In genomic region chr1:51541313-51542050, GRCh38 we compare ENCODE assay signal across 16 cellular contexts. TPM values are rescaled to one million over a fixed set of nuclear protein-coding genes. Genes with fewer than 3 reads are reported as not detected.
DNase-seq lines count a peak whose midpoint lies in the region; ATAC-seq, FAIRE-seq and TF ChIP-seq lines count a peak whose summit lies in the region.
"Had no signal": no experiment of that assay in that cellular context is flagged by ENCODE, and none has a peak within 500 bp of the region (broad histone marks: within the 10 kb centered on the region; RNA-seq: fewer than 3 reads in every experiment).

No MANE protein-coding gene starts in this region.

- H3K36me3 ChIP-seq in endothelial cell of umbilical vein (ENCODE audit: control insufficient read depth in 2 of 2, extremely low read depth in 1 of 2, insufficient read depth in 2 of 2, low read length in 2 of 2) (no peaks in the 10 kb centered on the region), small intestine (ENCODE audit: control insufficient read depth in 2 of 2, insufficient read depth in 2 of 2, low read length in 2 of 2) (peaks cover 0 to 2% of the 10 kb centered on the region in 2 donors)
- H3K36me3 ChIP-seq: upper lobe of right lung had no signal

- H3K27me3 ChIP-seq in endothelial cell of umbilical vein (ENCODE audit: control insufficient read depth in 2 of 2, insufficient read depth in 2 of 2, low read length in 2 of 2) (no peaks in the 10 kb centered on the region), small intestine (ENCODE audit: control insufficient read depth in 2 of 2, insufficient read depth in 2 of 2, low read length in 2 of 2) (no peaks in the 10 kb centered on the region)
- H3K27me3 ChIP-seq: upper lobe of right lung had no signal

- dilution Hi-C loops in endothelial cell of umbilical vein (cut with MboI; ENCODE audit: extremely low pct_ligation_motif_present, low sequenced_read_pairs): no loop called here

- H4K20me1 ChIP-seq in endothelial cell of umbilical vein (replicated peaks; ENCODE audit: control insufficient read depth, extremely low read depth, insufficient read depth, low read length): no peaks in the 10 kb centered on the region

- DNase-seq in activated T-cell treated with anti-CD3 and anti-CD28 coated beads, Interleukin-2, amount 50 U/mL, for 4 hours: no peak
- DNase-seq in activated T-cell treated with anti-CD3 and anti-CD28 coated beads for 4 hours: no peak
- peak; percentile 84 for DNase-seq in RKO (ENCODE audit: low spot score)
- peak; percentile 44 for DNase-seq in endothelial cell of umbilical vein (ENCODE audit: low read depth, low spot score)
- DNase-seq in small intestine: peak; percentile 48
- DNase-seq in GM10266 (ENCODE audit: extremely low spot score): no peak
- DNase-seq in CD1c-positive myeloid dendritic cell (ENCODE audit: extremely low spot score): no peak
- DNase-seq: KG1; NCI-H1930; NCI-H526 treated with DMSO at 0.1 percent for 48 hours; posterior cingulate gyrus; SHP77 treated with DMSO at 0.1 percent for 48 hours; stimulated activated CD8-positive, alpha-beta memory T cell treated with anti-CD3 and anti-CD28 coated beads, Interleukin-4, amount 100 ng/mL, for 48 hours; upper lobe of right lung had no signal

- CTCF ChIA-PET in endothelial cell of umbilical vein (lab: Charles Lee): interaction anchor here (1.3 kb wide), 1 partner anchor 28 kb away, joined by 4 read pairs; no protein-coding TSS in a partner anchor

- intact Hi-C loops in endothelial cell of umbilical vein (cut with micrococcal nuclease): no loop called here

- H3K4me1 Mint-ChIP-seq in activated T-cell treated with anti-CD3 and anti-CD28 coated beads, Interleukin-2, amount 50 U/mL, for 4 hours (ENCODE audit: low read depth): peaks cover 17% of the 10 kb centered on the region

- no peaks in the 10 kb centered on the region for H3K9me3 Mint-ChIP-seq in activated T-cell treated with anti-CD3 and anti-CD28 coated beads, Interleukin-2, amount 50 U/mL, for 4 hours

- no TSS peak for BruUV-seq in endothelial cell of umbilical vein (replicated peaks; lab: Mats Ljungman, UMichigan)

- H3K27ac ChIP-seq in endothelial cell of umbilical vein (ENCODE audit: insufficient read depth, low read depth, low read length) (no peak overlapping the region), small intestine (ENCODE audit: low read depth in 1 of 2, low read length in 1 of 2) (no peak overlapping the region)
- H3K27ac ChIP-seq: upper lobe of right lung had no signal

- peak; percentile 38 for FAIRE-seq in endothelial cell of umbilical vein (lab: Jason Lieb, UNC)
- FAIRE-seq in small intestine (lab: Jason Lieb, UNC): no peak
- FAIRE-seq: islet of Langerhans had no signal

- no peaks in the 10 kb centered on the region for H3K27me3 Mint-ChIP-seq in activated T-cell treated with anti-CD3 and anti-CD28 coated beads, Interleukin-2, amount 50 U/mL, for 4 hours (ENCODE audit: low read depth)

- H3K4me3 ChIP-seq in endothelial cell of umbilical vein (replicated peaks in 1 of 3; ENCODE audit: insufficient read depth in 1 of 3, low read depth in 1 of 3, low read length in 3 of 3): no peak overlapping the region
- H3K4me3 ChIP-seq in small intestine (ENCODE audit: low read depth in 1 of 2, low read length in 2 of 2): no peak overlapping the region
- H3K4me3 ChIP-seq: upper lobe of right lung had no signal

- peak overlapping the region; percentile 3 for H3K4me2 ChIP-seq in endothelial cell of umbilical vein (ENCODE audit: insufficient read depth, low read length)

- no peaks in the 10 kb centered on the region for H3K9me1 ChIP-seq in endothelial cell of umbilical vein (replicated peaks; ENCODE audit: control insufficient read depth, extremely low read depth, insufficient read depth, low read length)

- H3K9ac ChIP-seq in endothelial cell of umbilical vein (replicated peaks; ENCODE audit: extremely low read depth, insufficient read depth, low read length): no peak overlapping the region

- H3K36me3 Mint-ChIP-seq in activated T-cell treated with anti-CD3 and anti-CD28 coated beads, Interleukin-2, amount 50 U/mL, for 4 hours (ENCODE audit: insufficient read depth): no peaks in the 10 kb centered on the region

- H3K4me3 Mint-ChIP-seq in activated T-cell treated with anti-CD3 and anti-CD28 coated beads, Interleukin-2, amount 50 U/mL, for 4 hours: no peak overlapping the region

- H3K79me2 ChIP-seq in endothelial cell of umbilical vein (ENCODE audit: control insufficient read depth, insufficient read depth, low read length): no peaks in the 10 kb centered on the region

- POLR2A ChIA-PET in endothelial cell of umbilical vein (lab: Charles Lee): no interaction called here

- H2AFZ ChIP-seq in endothelial cell of umbilical vein (ENCODE audit: low read depth, low read length): peak overlapping the region; percentile 4

- WGBS in small intestine, 3 donors: 39 to 64% (median 58%) methylated on average over 2 of the region's 2 CpGs

- TF ChIP-seq POLR2A in endothelial cell of umbilical vein (IDR thresholded peaks at IDR 0.05; ENCODE audit: low read depth, low read length): no peak

- peak; percentile 82 to 87 for ATAC-seq in activated T-cell treated with anti-CD3 and anti-CD28 coated beads, Interleukin-2, amount 50 U/mL, for 4 hours
- no peak for ATAC-seq in HG02852 (IDR thresholded peaks at IDR 0.05; ENCODE audit: unreplicated experiment)
- ATAC-seq: upper lobe of right lung had no signal

- H3K4me1 ChIP-seq in endothelial cell of umbilical vein (ENCODE audit: control insufficient read depth, extremely low read depth, insufficient read depth, low read length) (peaks cover 8% of the 10 kb centered on the region), small intestine (ENCODE audit: control insufficient read depth in 2 of 2, insufficient read depth in 1 of 2, low read depth in 1 of 2, low read length in 1 of 2) (peaks cover 2 to 4% of the 10 kb centered on the region in 2 donors)
- H3K4me1 ChIP-seq: upper lobe of right lung had no signal

- H3K9me3 ChIP-seq in endothelial cell of umbilical vein (replicated peaks; ENCODE audit: control insufficient read depth, insufficient read depth, low read length): no peaks in the 10 kb centered on the region
- no peaks in the 10 kb centered on the region for H3K9me3 ChIP-seq in small intestine (ENCODE audit: control insufficient read depth, low read depth)
- H3K9me3 ChIP-seq: upper lobe of right lung had no signal

- TF ChIP-seq CTCF in endothelial cell of umbilical vein (IDR thresholded peaks at IDR 0.05; ENCODE audit: extremely low read depth in 1 of 2, insufficient read depth in 1 of 2, low read depth in 1 of 2, low read length in 2 of 2) (no peak), GM10266 (IDR thresholded peaks at IDR 0.05; ENCODE audit: control insufficient read depth, insufficient read depth, low read depth, missing control alignments) (no peak)

TF ChIP-seq in endothelial cell of umbilical vein, 7 proteins besides CTCF, POLR2A, EP300 and RAD21:
- TF ChIP-seq EZH2 (IDR thresholded peaks at IDR 0.05; ENCODE audit: borderline replicate concordance, low read depth, low read length, severe bottlenecking) (no peak), FOS (IDR thresholded peaks at IDR 0.05; ENCODE audit: borderline replicate concordance, insufficient read depth, low read length) (peak; percentile 20)

RNA-seq across cellular contexts. Expression of gene EPS15, which starts 22.4 kb away (rescaled TPM):
- 10 to 100 TPM; 39.7 to 51.8 (median 51.4) TPM for total RNA-seq in activated T-cell treated with anti-CD3 and anti-CD28 coated beads, Interleukin-2, amount 50 U/mL, for 4 hours
- total RNA-seq in endothelial cell of umbilical vein: 44.8 and 52.4 TPM in 2 replicates
- polyA plus RNA-seq in endothelial cell of umbilical vein (10.7 and 15.4 TPM in 2 replicates), small intestine (10 to 100 TPM; 14.1 to 15.3 (median 15.1) TPM)
- 17.2 and 18.5 TPM in 2 replicates for polyA plus RNA-seq in endothelial cell of umbilical vein (2011; cell fraction: cytosol; rRNA removed)
- polyA plus RNA-seq in endothelial cell of umbilical vein (2011; cell fraction: nucleus; rRNA removed): 29.9 and 42.8 TPM in 2 replicates
- polyA plus RNA-seq in endothelial cell of umbilical vein (2012): 26.0 and 30.8 TPM in 2 replicates
- polyA minus RNA-seq in endothelial cell of umbilical vein: 39.4 and 47.1 TPM in 2 replicates
- 22.6 TPM for polyA minus RNA-seq in endothelial cell of umbilical vein (2011; cell fraction: cytosol; rRNA and poly(A)+ RNA removed)
- polyA minus RNA-seq in endothelial cell of umbilical vein (2011; cell fraction: nucleus; rRNA and poly(A)+ RNA removed): 45.9 and 72.6 TPM in 2 replicates

Comparison
In these comparisons a context has a peak if more than half of its experiments do, and no peak if none do; other contexts are left out.
1. DNase-seq: peak in RKO (single experiment), endothelial cell of umbilical vein (single experiment) and small intestine (single experiment); none in activated T-cell treated with anti-CD3 and anti-CD28 coated beads, Interleukin-2, amount 50 U/mL, for 4 hours (single experiment), activated T-cell treated with anti-CD3 and anti-CD28 coated beads for 4 hours (single experiment), GM10266 (single experiment) and CD1c-positive myeloid dendritic cell (single experiment).